ENCODE assay signal across 1 cellular context in genomic region chr5:162641142-162641813, GRCh38.
TF ChIP-seq lines count a peak whose summit lies in the region.

No MANE protein-coding gene starts in this region.

TF ChIP-seq in H1, 55 proteins besides CTCF, POLR2A, EP300 and RAD21:
- TF ChIP-seq MAX (IDR thresholded peaks at IDR 0.05) (no peak), SP2 (IDR thresholded peaks at IDR 0.05; ENCODE audit: low read length) (no peak), E2F6 (IDR thresholded peaks at IDR 0.05) (no peak), SUZ12 (IDR thresholded peaks at IDR 0.05; ENCODE audit: low read length) (no peak)
